In genomic region chr7:22728416-22729029, GRCh38 we compare ENCODE assay signal across 8 cellular contexts. TPM values are rescaled to one million over a fixed set of nuclear protein-coding genes. Genes with fewer than 3 reads are reported as not detected.
DNase-seq lines count a peak whose midpoint lies in the region; ATAC-seq, FAIRE-seq and TF ChIP-seq lines count a peak whose summit lies in the region.

No MANE protein-coding gene starts in this region.

- no peak overlapping the region for H3K9ac ChIP-seq in keratinocyte (ENCODE audit: control insufficient read depth, extremely low read depth, insufficient read depth, low read length)

- no peak for ATAC-seq in HG03432 (IDR thresholded peaks at IDR 0.05; ENCODE audit: unreplicated experiment)
- ATAC-seq in stimulated activated naive CD8-positive, alpha-beta T cell treated with anti-CD3 and anti-CD28 coated beads, Interleukin-15, amount 100 ng/mL, for 72 hours = no peak

- H3K4me3 ChIP-seq in HFF-Myc (replicated peaks; ENCODE audit: low read depth, low read length) = peak overlapping the region; percentile 44
- H3K4me3 ChIP-seq in keratinocyte (ENCODE audit: control insufficient read depth in 2 of 3, extremely low read depth in 1 of 3, insufficient read depth in 2 of 3, low read depth in 1 of 3, low read length in 3 of 3) = no peak overlapping the region
- H3K4me3 ChIP-seq in ascending aorta = no peak overlapping the region

- H3K27me3 ChIP-seq in keratinocyte (ENCODE audit: control insufficient read depth, extremely low read depth, insufficient read depth, low read length) = no peaks in the 10 kb centered on the region
- H3K27me3 ChIP-seq in ascending aorta = no peaks in the 10 kb centered on the region

- no peak overlapping the region for H3K27ac Mint-ChIP-seq in stimulated activated naive CD8-positive, alpha-beta T cell treated with anti-CD3 and anti-CD28 coated beads, Interleukin-15, amount 100 ng/mL, for 72 hours

- no peak overlapping the region for H2AFZ ChIP-seq in keratinocyte (ENCODE audit: control insufficient read depth, low read length)

- H3K9me3 Mint-ChIP-seq in stimulated activated naive CD8-positive, alpha-beta T cell treated with anti-CD3 and anti-CD28 coated beads, Interleukin-15, amount 100 ng/mL, for 72 hours = no peaks in the 10 kb centered on the region

- TF ChIP-seq CTCF in HFF-Myc (IDR thresholded peaks at IDR 0.05; ENCODE audit: low read depth, low read length, missing control alignments) (peak; percentile 63), keratinocyte (optimal IDR thresholded peaks at IDR 0.05 in 1 of 3, IDR thresholded peaks at IDR 0.05 in 1 of 3, conservative IDR thresholded peaks at IDR 0.05 in 1 of 3; ENCODE audit: extremely low read depth in 1 of 3, insufficient read depth in 2 of 3, low read length in 3 of 3) (peak in 2 of 3 experiments; percentile 49 to 56), ascending aorta (IDR thresholded peaks at IDR 0.05) (no peak)

- no peaks in the 10 kb centered on the region for H3K36me3 ChIP-seq in keratinocyte (ENCODE audit: control insufficient read depth in 2 of 2, extremely low read depth in 1 of 2, insufficient read depth in 2 of 2, low read length in 2 of 2)
- no peaks in the 10 kb centered on the region for H3K36me3 ChIP-seq in ascending aorta

- no peaks in the 10 kb centered on the region for H3K79me2 ChIP-seq in keratinocyte (ENCODE audit: control insufficient read depth, insufficient read depth, low read length)

- peaks cover 22% of the 10 kb centered on the region for H3K4me1 ChIP-seq in keratinocyte (ENCODE audit: control insufficient read depth, extremely low read depth, insufficient read depth, low read length)
- H3K4me1 ChIP-seq in ascending aorta = peaks cover 5 to 27% of the 10 kb centered on the region in 2 donors

- no peak overlapping the region for H3K4me3 Mint-ChIP-seq in stimulated activated naive CD8-positive, alpha-beta T cell treated with anti-CD3 and anti-CD28 coated beads, Interleukin-15, amount 100 ng/mL, for 72 hours

- H3K27ac ChIP-seq in keratinocyte (ENCODE audit: control insufficient read depth, insufficient read depth, low read length) = no peak overlapping the region
- peak overlapping the region in 1 of 2 donors; percentile 83 for H3K27ac ChIP-seq in ascending aorta

- no peak overlapping the region for H3K4me2 ChIP-seq in keratinocyte (ENCODE audit: control insufficient read depth, extremely low read depth, insufficient read depth, low read depth, low read length)

- intact Hi-C loops in ascending aorta (cut with DNase I) = loop anchor here (5.0 to 10.0 kb wide), 5 partner anchors 94 to 1304 kb away; partner anchors contain the start of genes MALSU1, SP4 and TOMM7

- no peaks in the 10 kb centered on the region for H3K9me1 ChIP-seq in keratinocyte (ENCODE audit: control insufficient read depth, extremely low read depth, insufficient read depth, low read length)

- DNase-seq in DMS153 (lab: John Stamatoyannopoulos, UW) (peak; percentile 56), HFF-Myc (ENCODE audit: extremely low read depth, low read depth) (peak; percentile 54), SW480 (ENCODE audit: low spot score) (peak; percentile 77), keratinocyte (ENCODE audit: low read depth, low spot score) (peak; percentile 32), ascending aorta (ENCODE audit: low spot score in 2 of 2) (no peak)
- DNase-seq in stimulated activated CD4-positive, alpha-beta T cell treated with anti-CD3 and anti-CD28 coated beads, Interleukin-4, amount 100 ng/mL, for 24 hours = no peak
- DNase-seq in stimulated activated naive CD8-positive, alpha-beta T cell treated with anti-CD3 and anti-CD28 coated beads, Interleukin-15, amount 100 ng/mL, for 72 hours = no peak

- peaks cover 74% of the 10 kb centered on the region for H3K27me3 Mint-ChIP-seq in stimulated activated naive CD8-positive, alpha-beta T cell treated with anti-CD3 and anti-CD28 coated beads, Interleukin-15, amount 100 ng/mL, for 72 hours

- dilution Hi-C loops in keratinocyte (cut with MboI; ENCODE audit: extremely low pct_ligation_motif_present, low sequenced_read_pairs) = loop anchor here (25.0 kb wide), 1 partner anchor 166 kb away; no protein-coding TSS in a partner anchor

- H3K9me3 ChIP-seq in keratinocyte (ENCODE audit: control insufficient read depth, low read depth, low read length) = no peaks in the 10 kb centered on the region
- no peaks in the 10 kb centered on the region for H3K9me3 ChIP-seq in ascending aorta

- H4K20me1 ChIP-seq in keratinocyte (ENCODE audit: control insufficient read depth, extremely low read depth, insufficient read depth, low read length) = no peaks in the 10 kb centered on the region

- FAIRE-seq in keratinocyte (lab: Jason Lieb, UNC) = no peak

- peaks cover 34% of the 10 kb centered on the region for H3K4me1 Mint-ChIP-seq in stimulated activated naive CD8-positive, alpha-beta T cell treated with anti-CD3 and anti-CD28 coated beads, Interleukin-15, amount 100 ng/mL, for 72 hours

RNA-seq across cellular contexts. Expression of gene IL6, which starts 1.5 kb away (rescaled TPM):
- polyA plus RNA-seq in keratinocyte = 0.10 to 5.0 TPM (median 2.7 TPM) in 3 replicates
- polyA plus RNA-seq in keratinocyte (2011; ENCODE audit: low read depth) = not detected
- polyA plus RNA-seq in keratinocyte (2011; cell fraction: cytosol; rRNA removed) = 2.6 and 3.2 TPM in 2 replicates
- 25.2 and 38.7 TPM in 2 replicates for polyA plus RNA-seq in keratinocyte (2011; cell fraction: nucleus; rRNA removed)
- not detected in 2 replicates for polyA plus RNA-seq in keratinocyte (2012; ENCODE audit: low replicate concordance)
- 0.63 to 3.1 TPM in 2 of 3 replicates, not detected in the other for polyA minus RNA-seq in keratinocyte
- polyA minus RNA-seq in keratinocyte (2011; cell fraction: cytosol; rRNA and poly(A)+ RNA removed) = not detected
- polyA minus RNA-seq in keratinocyte (2011; cell fraction: nucleus; rRNA and poly(A)+ RNA removed) = 6.1 and 15.0 TPM in 2 replicates
- 37.3 TPM for total RNA-seq in ascending aorta

Comparison
In these comparisons a context has a peak if more than half of its experiments do, and no peak if none do; other contexts are left out.
1. DNase-seq: peak in DMS153 (single experiment), HFF-Myc (single experiment), SW480 (single experiment) and keratinocyte (single experiment); none in stimulated activated CD4-positive, alpha-beta T cell treated with anti-CD3 and anti-CD28 coated beads, Interleukin-4, amount 100 ng/mL, for 24 hours (single experiment), ascending aorta (0 of 2) and stimulated activated naive CD8-positive, alpha-beta T cell treated with anti-CD3 and anti-CD28 coated beads, Interleukin-15, amount 100 ng/mL, for 72 hours (0 of 2).
2. CTCF ChIP-seq: peak in HFF-Myc (single experiment) and keratinocyte (2 of 3); none in ascending aorta (0 of 3).